In the genomic region with DNA sequence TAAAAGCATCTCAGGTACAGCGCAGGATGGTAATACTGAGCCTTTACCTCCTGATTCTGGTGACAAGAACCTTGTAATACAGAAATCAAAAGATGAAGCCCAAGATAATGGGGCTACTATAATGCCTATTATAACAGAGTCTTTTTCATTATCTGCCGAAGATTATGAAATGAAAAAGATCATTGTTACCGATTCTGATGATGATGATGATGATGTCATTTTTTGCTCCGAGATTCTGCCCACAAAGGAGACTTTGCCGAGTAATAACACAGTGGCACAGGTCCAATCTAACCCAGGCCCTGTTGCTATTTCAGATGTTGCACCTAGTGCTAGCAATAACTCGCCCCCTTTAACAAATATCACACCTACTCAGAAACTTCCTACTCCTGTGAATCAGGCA, we compare ENCODE assay signal across 24 cellular contexts. TPM values are rescaled to one million over a fixed set of nuclear protein-coding genes. Genes with fewer than 3 reads are reported as not detected.
"Had no signal": no experiment of that assay in that cellular context is flagged by ENCODE, and none has a peak within 500 bp of the region (broad histone marks: within the 10 kb centered on the region; RNA-seq: fewer than 3 reads in every experiment).

No MANE protein-coding gene starts in this region.

- H3K9me3 ChIP-seq: heart left ventricle, ovary, right atrium auricular region, tibial artery, upper lobe of right lung, vagina had no signal

- H3K27me3 ChIP-seq: heart left ventricle, ovary, right atrium auricular region, tibial artery, upper lobe of right lung, vagina had no signal

- H3K4me3 Mint-ChIP-seq: neural progenitor cell had no signal

- H3K27ac Mint-ChIP-seq: neural progenitor cell had no signal

- H3K4me2 ChIP-seq: neural progenitor cell, smooth muscle cell had no signal

- H2AFZ ChIP-seq: neural progenitor cell had no signal

- H3K27ac ChIP-seq: heart left ventricle, neural progenitor cell, ovary, right atrium auricular region, tibial artery, upper lobe of right lung, vagina had no signal

- H3K36me3 ChIP-seq: neural progenitor cell, ovary, vagina had no signal

- FAIRE-seq: frontal cortex had no signal

- H3K4me1 ChIP-seq: right atrium auricular region had no signal

- DNase-seq: cortex of kidney; dorsolateral prefrontal cortex; effector CD8-positive, alpha-beta T cell; heart left ventricle; hippocampal formation; left colon; left ventricle myocardium superior; mesenchymal stem cell; midbrain; nucleus accumbens; ovary; stimulated activated CD4-positive, alpha-beta T cell treated with anti-CD3 and anti-CD28 coated beads, Interleukin-2, amount 100 ng/mL, for 48 hours; stimulated activated naive CD4-positive, alpha-beta T cell treated with Interleukin-2 at 50 U/mL for 16 hours; tibial artery; upper lobe of right lung had no signal

- H3K9ac ChIP-seq: neural progenitor cell had no signal

- H3K4me3 ChIP-seq: heart left ventricle, lung, neural progenitor cell, ovary, right atrium auricular region, smooth muscle cell, tibial artery, upper lobe of right lung, vagina had no signal

- ATAC-seq: esophagus mucosa, heart left ventricle, left colon, left ventricle myocardium superior, upper lobe of right lung had no signal

RNA-seq across cellular contexts. Expression of gene TMEM255A, which starts 57.5 kb away (rescaled TPM):
- total RNA-seq: glomerular endothelial cell, kidney epithelial cell had no signal
- polyA plus RNA-seq: smooth muscle cell had no signal
